In the genomic region with DNA sequence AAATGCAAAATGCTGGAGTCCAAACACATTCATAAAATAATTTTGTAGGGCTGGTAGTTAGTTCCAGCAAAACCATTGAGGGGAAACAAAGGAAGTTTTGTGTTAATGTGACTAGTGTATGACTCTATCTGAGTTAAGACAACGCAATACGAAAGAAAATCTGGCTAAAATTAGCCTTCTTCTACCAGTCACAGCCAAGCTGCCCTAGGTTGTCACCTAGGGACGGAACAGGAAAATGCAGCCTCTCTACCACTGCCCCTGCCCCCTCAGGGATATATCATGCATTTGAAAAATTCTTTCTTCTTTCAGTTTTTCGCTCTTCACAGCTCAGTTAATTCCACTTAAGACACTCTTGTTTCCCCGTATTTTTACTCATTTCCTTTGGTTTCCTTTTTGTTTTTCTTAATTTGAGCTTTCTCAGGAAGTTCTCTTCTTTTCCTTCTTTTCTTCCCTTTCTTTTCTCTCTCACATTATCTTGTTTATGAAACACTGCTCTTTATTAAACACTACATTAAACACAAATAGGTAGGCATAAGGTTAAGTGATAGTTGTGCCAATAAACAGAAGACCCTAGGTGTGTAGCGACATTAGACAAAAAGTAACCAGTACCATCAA, we compare ENCODE assay signal across 9 cellular contexts. TPM values are rescaled to one million over a fixed set of nuclear protein-coding genes. Genes with fewer than 3 reads are reported as not detected.
DNase-seq lines count a peak whose midpoint lies in the region; ATAC-seq lines count a peak whose summit lies in the region.
"Had no signal": no experiment of that assay in that cellular context is flagged by ENCODE, and none has a peak within 500 bp of the region (broad histone marks: within the 10 kb centered on the region; RNA-seq: fewer than 3 reads in every experiment).

No MANE protein-coding gene starts in this region.

- 36% methylated on average over 6 of the region's 6 CpGs for WGBS in right cardiac atrium

- no peaks in the 10 kb centered on the region for H3K9me3 ChIP-seq in right cardiac atrium (ENCODE audit: control insufficient read depth, low read length)

- intact Hi-C loops in right cardiac atrium (cut with DNase I), result loop anchor here in 2 of 4 donors (5.0 kb wide), 1 partner anchor 253 kb away; no protein-coding TSS in a partner anchor

- H3K27ac ChIP-seq in right cardiac atrium (ENCODE audit: low read length), result no peak overlapping the region

- peak; percentile 69 for ATAC-seq in HG02588 (IDR thresholded peaks at IDR 0.05; ENCODE audit: unreplicated experiment)
- peak; percentile 84 to 85 for ATAC-seq in right cardiac atrium
- ATAC-seq in HG02970 (IDR thresholded peaks at IDR 0.05; ENCODE audit: low FRiP score, unreplicated experiment), result no peak

- no peak overlapping the region for H3K4me3 ChIP-seq in right cardiac atrium (ENCODE audit: low read length)

- peak; percentile 55 for DNase-seq in DMS153 treated with DMSO at 0.1 percent for 48 hours (lab: John Stamatoyannopoulos, UW; ENCODE audit: unreplicated experiment)
- peak; percentile 40 for DNase-seq in RKO (ENCODE audit: low spot score)
- DNase-seq in right cardiac atrium, result no peak
- DNase-seq in stimulated activated CD8-positive, alpha-beta memory T cell treated with anti-CD3 and anti-CD28 coated beads, Interleukin-4, amount 100 ng/mL, for 48 hours, result no peak
- no peak for DNase-seq in NCI-H345 treated with DMSO at 0.1 percent for 48 hours (lab: John Stamatoyannopoulos, UW; ENCODE audit: unreplicated experiment)
- DNase-seq in NCI-H2107 treated with DMSO at 0.1 percent for 48 hours (lab: John Stamatoyannopoulos, UW; ENCODE audit: unreplicated experiment), result no peak

- no peaks in the 10 kb centered on the region for H3K27me3 ChIP-seq in right cardiac atrium (ENCODE audit: control insufficient read depth, insufficient read depth)

- no peaks in the 10 kb centered on the region for H3K4me1 ChIP-seq in right cardiac atrium (ENCODE audit: control insufficient read depth, insufficient read depth, low read length)

RNA-seq across cellular contexts. Expression of gene KIRREL3, which starts 30.6 kb away (rescaled TPM):
- total RNA-seq in right cardiac atrium, result 1 to 10 TPM in 3 of 4 donors, under 1 TPM in 1; 0.74 to 1.2 (median 1.0) TPM
- 0.86 TPM for polyA plus RNA-seq in right cardiac atrium
- total RNA-seq: endothelial cell of umbilical vein had no signal
- polyA plus RNA-seq: endothelial cell of umbilical vein had no signal

Comparison
In these comparisons a context has a peak if more than half of its experiments do, and no peak if none do; other contexts are left out.
1. DNase-seq: peak in DMS153 treated with DMSO at 0.1 percent for 48 hours (single experiment) and RKO (single experiment); none in right cardiac atrium (0 of 3), stimulated activated CD8-positive, alpha-beta memory T cell treated with anti-CD3 and anti-CD28 coated beads, Interleukin-4, amount 100 ng/mL, for 48 hours (single experiment), NCI-H345 treated with DMSO at 0.1 percent for 48 hours (single experiment) and NCI-H2107 treated with DMSO at 0.1 percent for 48 hours (single experiment).